Comparison of ENCODE assay signal across 11 cellular contexts in genomic region chr2:199581504-199581903, GRCh38.
DNase-seq lines count a peak whose midpoint lies in the region; ATAC-seq and TF ChIP-seq lines count a peak whose summit lies in the region.
"Had no signal": no experiment of that assay in that cellular context is flagged by ENCODE, and none has a peak within 500 bp of the region (broad histone marks: within the 10 kb centered on the region; RNA-seq: fewer than 3 reads in every experiment).

No MANE protein-coding gene starts in this region.

- H3K27ac ChIP-seq in H9 (ENCODE audit: insufficient read length, low read depth, low read length) (no peak overlapping the region), OCI-LY3 (ENCODE audit: low read length) (no peak overlapping the region), psoas muscle (no peak overlapping the region)
- H3K27ac ChIP-seq: VCaP had no signal

- peak overlapping the region; percentile 55 to 73; a peak in 4 of 5 replicates for H3K4me3 Mint-ChIP-seq in H9

- no peaks in the 10 kb centered on the region for H3K9me3 Mint-ChIP-seq in H9

- H3K36me3 ChIP-seq in OCI-LY3 (replicated peaks; ENCODE audit: low read depth, low read length) (no peaks in the 10 kb centered on the region), psoas muscle (ENCODE audit: insufficient read depth in 1 of 2, low read depth in 1 of 2) (no peaks in the 10 kb centered on the region)

- H4K20me1 ChIP-seq in H9 (ENCODE audit: control insufficient read depth, insufficient read depth, insufficient read length): no peaks in the 10 kb centered on the region
- no peaks in the 10 kb centered on the region for H4K20me1 ChIP-seq in OCI-LY3 (ENCODE audit: insufficient read depth, low read length)

- peaks cover 30 to 33% of the 10 kb centered on the region in 2 experiments for H3K4me1 Mint-ChIP-seq in H9

- H3K4ac ChIP-seq in H9 (ENCODE audit: low read depth, low read length): no peak overlapping the region

- H3K23ac ChIP-seq in H9 (ENCODE audit: insufficient read length, low read depth, low read length): no peak overlapping the region

- H3T11ph ChIP-seq in H9 (ENCODE audit: low read length): no peak overlapping the region

- no peak overlapping the region for H2AK5ac ChIP-seq in H9 (ENCODE audit: insufficient read length, low read length)

- peak overlapping the region in 2 of 3 experiments; percentile 88 to 97; a peak in 4 of 7 replicates for H3K27ac Mint-ChIP-seq in H9

- no CpG with 5 or more reads among the region's 6 CpGs for WGBS in H9 (ENCODE audit: extremely low coverage, insufficient read length, low lambda C conversion rate)
- 10 to 17% (median 13%) methylated on average over 6 of the region's 6 CpGs for WGBS in psoas muscle, 3 donors

- TF ChIP-seq CTCF in H9 (conservative IDR thresholded peaks at IDR 0.05) (no peak), OCI-LY3 (IDR thresholded peaks at IDR 0.05; ENCODE audit: low read depth, low read length) (no peak), foreskin fibroblast (IDR thresholded peaks at IDR 0.05; ENCODE audit: low read depth, low read length) (no peak), psoas muscle (IDR thresholded peaks at IDR 0.05) (no peak)

- H2BK20ac ChIP-seq in H9 (ENCODE audit: low read depth, low read length, poor library complexity, severe bottlenecking): no peak overlapping the region

- no peak overlapping the region for H3K14ac ChIP-seq in H9 (ENCODE audit: insufficient read depth, low read length)

- intact Hi-C loops in psoas muscle (cut with DNase I): no loop called here

- H2BK15ac ChIP-seq in H9 (ENCODE audit: low read depth, low read length): no peak overlapping the region

- no peak overlapping the region for H3K9ac ChIP-seq in H9 (ENCODE audit: extremely low read depth, insufficient read length, low read length)
- no peak overlapping the region for H3K9ac ChIP-seq in OCI-LY3 (ENCODE audit: low read length)

- H3K27me3 ChIP-seq in H9 (ENCODE audit: insufficient read depth, low read length) (no peaks in the 10 kb centered on the region), OCI-LY3 (ENCODE audit: low read depth, low read length) (peaks cover 26% of the 10 kb centered on the region), psoas muscle (ENCODE audit: insufficient read depth in 3 of 3, low read length in 2 of 3) (no peaks in the 10 kb centered on the region)

- peak overlapping the region; percentile 44 for H3K4me2 ChIP-seq in H9 (ENCODE audit: insufficient read depth, insufficient read length, low read length)
- H3K4me2 ChIP-seq in OCI-LY3 (ENCODE audit: low read length): peak overlapping the region; percentile 44

- H3K4me3 ChIP-seq in OCI-LY3 (ENCODE audit: low read length): peak overlapping the region; percentile 45
- H3K4me3 ChIP-seq in foreskin fibroblast (ENCODE audit: low read depth in 1 of 2, low read length in 2 of 2): peak overlapping the region; percentile 28 to 46
- peak overlapping the region; percentile 56 for H3K4me3 ChIP-seq in psoas muscle

- H3K36me3 Mint-ChIP-seq in H9 (ENCODE audit: insufficient read depth in 1 of 3, low read depth in 3 of 3): no peaks in the 10 kb centered on the region

- H4K5ac ChIP-seq in H9 (ENCODE audit: insufficient read length, low read depth, low read length): no peak overlapping the region

- DNase-seq in H9 (no peak), foreskin fibroblast (no peak), psoas muscle (no peak), NAMALWA (ENCODE audit: low spot score) (no peak), NCI-H510A treated with DMSO at 0.1 percent for 48 hours (lab: John Stamatoyannopoulos, UW) (no peak)
- DNase-seq in activated CD4-positive, alpha-beta T cell treated with anti-CD3 and anti-CD28 coated beads, Interleukin-2, amount 50 U/mL, for 4 hours: no peak
- DNase-seq: NCI-H2029 treated with DMSO at 0.1 percent for 48 hours; stimulated activated naive CD4-positive, alpha-beta T cell had no signal

- H3K18ac ChIP-seq in H9 (ENCODE audit: insufficient read length, low read depth, low read length): no peak overlapping the region

- H3K4me1 ChIP-seq in H9 (ENCODE audit: insufficient read depth, low read length) (peaks cover 9% of the 10 kb centered on the region), OCI-LY3 (ENCODE audit: low read length) (no peaks in the 10 kb centered on the region), psoas muscle (peaks cover 5% of the 10 kb centered on the region)

- H3K79me2 ChIP-seq in H9 (ENCODE audit: insufficient read depth, low read length): no peaks in the 10 kb centered on the region
- no peaks in the 10 kb centered on the region for H3K79me2 ChIP-seq in OCI-LY3 (ENCODE audit: low read length)

- peaks cover 3% of the 10 kb centered on the region for H3K23me2 ChIP-seq in H9 (ENCODE audit: insufficient read length, low read depth, low read length, poor library complexity, severe bottlenecking)

- H3K56ac ChIP-seq in H9 (ENCODE audit: insufficient read length, low read depth, low read length): no peak overlapping the region

- no peak overlapping the region for H2BK12ac ChIP-seq in H9 (ENCODE audit: insufficient read length, low read depth, low read length)

- H4K8ac ChIP-seq in H9 (replicated peaks; ENCODE audit: insufficient read length, low read depth, low read length): no peak overlapping the region

- H2BK120ac ChIP-seq in H9 (ENCODE audit: low read depth, low read length, poor library complexity, severe bottlenecking): no peak overlapping the region

- no peak overlapping the region for H2BK5ac ChIP-seq in H9 (ENCODE audit: insufficient read length, low read length)

- H2AFZ ChIP-seq in H9 (ENCODE audit: low read length) (peak overlapping the region; percentile 74), OCI-LY3 (ENCODE audit: low read depth, low read length) (no peak overlapping the region)

- no peaks in the 10 kb centered on the region for H3K79me1 ChIP-seq in H9 (ENCODE audit: insufficient read depth, low read depth, low read length, poor library complexity, severe bottlenecking)

- ATAC-seq in psoas muscle (no peak), GM18519 (IDR thresholded peaks at IDR 0.05; ENCODE audit: low FRiP score, unreplicated experiment) (no peak)

- H3K27me3 Mint-ChIP-seq in H9 (ENCODE audit: low read depth): no peaks in the 10 kb centered on the region

- H4K91ac ChIP-seq in H9 (ENCODE audit: insufficient read length, low read depth, low read length): no peak overlapping the region

- no peaks in the 10 kb centered on the region for H3K9me3 ChIP-seq in H9 (ENCODE audit: control insufficient read depth, low read depth, low read length)
- no peaks in the 10 kb centered on the region for H3K9me3 ChIP-seq in OCI-LY3 (ENCODE audit: insufficient read depth, low read length)
- H3K9me3 ChIP-seq in psoas muscle: no peaks in the 10 kb centered on the region
